ENCODE assay signal across 1 cellular context in the genomic region with DNA sequence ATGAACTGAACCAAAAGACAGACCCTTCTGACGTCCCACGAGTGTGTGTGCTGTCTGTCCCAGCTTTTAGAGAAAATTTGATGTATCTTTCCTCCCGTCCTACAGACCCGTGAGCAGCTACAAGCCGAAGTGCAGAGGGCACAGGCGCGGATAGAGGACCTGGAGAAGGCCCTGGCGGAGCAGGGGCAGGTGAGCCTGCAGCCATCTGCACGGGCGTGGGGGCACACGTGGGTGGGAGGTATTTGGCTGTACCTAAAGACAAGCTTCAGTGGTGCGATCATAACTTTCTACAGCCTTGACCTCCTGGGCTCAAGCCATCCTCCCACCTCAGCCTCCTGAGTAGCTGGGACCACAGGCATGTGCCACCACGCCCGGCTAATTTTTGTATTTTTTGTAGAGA.
TF ChIP-seq lines count a peak whose summit lies in the region.

No MANE protein-coding gene starts in this region.

TF ChIP-seq in HepG2, 621 proteins besides CTCF, POLR2A, EP300 and RAD21 (continued from another document):
- TF ChIP-seq SIX1 (CRISPR knock-in tag; IDR thresholded peaks at IDR 0.05; ENCODE audit: borderline replicate concordance) (no peak), EHMT2 (IDR thresholded peaks at IDR 0.05; ENCODE audit: borderline replicate concordance, low read depth, low read length) (no peak), GTF3A (CRISPR knock-in tag; conservative IDR thresholded peaks at IDR 0.05) (no peak)
